ENCODE assay signal across 8 cellular contexts in genomic region chr1:37860346-37860666, GRCh38. TPM values are rescaled to one million over a fixed set of nuclear protein-coding genes. Genes with fewer than 3 reads are reported as not detected.
DNase-seq lines count a peak whose midpoint lies in the region; ATAC-seq, FAIRE-seq and TF ChIP-seq lines count a peak whose summit lies in the region.

No MANE protein-coding gene starts in this region.

- H3K9me3 ChIP-seq in IMR-90 (ENCODE audit: control insufficient read depth, insufficient read depth, low read length), result no peaks in the 10 kb centered on the region
- no peaks in the 10 kb centered on the region for H3K9me3 ChIP-seq in mucosa of rectum (ENCODE audit: control insufficient read depth in 2 of 2, low read length in 2 of 2)

- peak overlapping the region; percentile 93 for H2AK9ac ChIP-seq in IMR-90 (replicated peaks; ENCODE audit: low read depth, low read length, poor library complexity)

- H3K79me1 ChIP-seq in IMR-90 (ENCODE audit: low read depth in 1 of 2, low read length in 2 of 2), result peaks cover 11 to 29% of the 10 kb centered on the region in 2 experiments

- H3K4me1 ChIP-seq in IMR-90 (ENCODE audit: control insufficient read depth, insufficient read depth, low read length), result peaks cover 2% of the 10 kb centered on the region; the same call in 1 of the 2 replicates
- H3K4me1 ChIP-seq in mucosa of rectum (ENCODE audit: control insufficient read depth in 2 of 2, insufficient read depth in 2 of 2, low read length in 2 of 2), result peaks cover 8 to 25% of the 10 kb centered on the region in 2 donors

- H2BK5ac ChIP-seq in IMR-90 (ENCODE audit: low read depth, low read length, poor library complexity, severe bottlenecking), result no peak overlapping the region

- TF ChIP-seq CTCF in 22Rv1 (IDR thresholded peaks at IDR 0.05) (peak; percentile 74), IMR-90 (conservative IDR thresholded peaks at IDR 0.05; ENCODE audit: low read depth, low read length) (no peak), cardiac fibroblast (IDR thresholded peaks at IDR 0.05; ENCODE audit: low read depth, low read length) (no peak)

- H2AK5ac ChIP-seq in IMR-90 (ENCODE audit: low read depth, low read length), result peak overlapping the region; percentile 75

- H4K91ac ChIP-seq in IMR-90 (ENCODE audit: insufficient read depth, low read depth, low read length), result no peak overlapping the region

- no TSS peak for BruUV-seq in IMR-90 (replicated peaks; lab: Mats Ljungman, UMichigan)

- peaks cover 1% of the 10 kb centered on the region for H3K9me1 ChIP-seq in IMR-90 (ENCODE audit: insufficient read depth, low read length)

- peak overlapping the region; percentile 77 for H3K4me2 ChIP-seq in IMR-90 (ENCODE audit: low read depth, low read length)

- no peak overlapping the region for H3K23ac ChIP-seq in IMR-90 (ENCODE audit: low read depth, low read length)

- peak overlapping the region; percentile 87 for H3K14ac ChIP-seq in IMR-90 (replicated peaks; ENCODE audit: low read depth, low read length)

- POLR2A ChIA-PET in IMR-90 (lab: Charles Lee; ENCODE audit: unreplicated experiment), result no interaction called here

- ATAC-seq in IMR-90 (ENCODE audit: low read depth), result no peak
- ATAC-seq in HG03432 (IDR thresholded peaks at IDR 0.05; ENCODE audit: unreplicated experiment), result no peak

- H3K27me3 ChIP-seq in IMR-90 (ENCODE audit: control insufficient read depth, insufficient read depth, low read length), result no peaks in the 10 kb centered on the region
- H3K27me3 ChIP-seq in mucosa of rectum (ENCODE audit: control insufficient read depth in 2 of 2, insufficient read depth in 2 of 2, low read length in 2 of 2), result no peaks in the 10 kb centered on the region

- H3K36me3 ChIP-seq in IMR-90 (ENCODE audit: control insufficient read depth, insufficient read depth, low read length) (peaks cover 24% of the 10 kb centered on the region), mucosa of rectum (ENCODE audit: control insufficient read depth in 2 of 2, insufficient read depth in 2 of 2, low read length in 2 of 2) (peaks cover 16 to 23% of the 10 kb centered on the region in 2 donors)

- H3K4me3 ChIP-seq in IMR-90 (ENCODE audit: insufficient read depth, low read depth, low read length) (peak overlapping the region; percentile 94), cardiac fibroblast (replicated peaks in 1 of 2; ENCODE audit: low read depth in 2 of 2, low read length in 2 of 2) (peak overlapping the region; percentile 89 to 93), mucosa of rectum (ENCODE audit: low read length in 2 of 2) (peak overlapping the region; percentile 98 to 100)

- H3K18ac ChIP-seq in IMR-90 (ENCODE audit: low read depth, low read length), result no peak overlapping the region

- no peak overlapping the region for H2BK15ac ChIP-seq in IMR-90 (ENCODE audit: low read depth, low read length)

- H3K4ac ChIP-seq in IMR-90 (ENCODE audit: low read depth, low read length), result 0 out of 2 replicates have a peak overlapping the region, but pooled peaks have one; percentile 46

- no peak overlapping the region for H3K56ac ChIP-seq in IMR-90 (ENCODE audit: extremely low read depth, insufficient read depth, low read length)

- peak overlapping the region; percentile 91 for H3K27ac ChIP-seq in 22Rv1
- H3K27ac ChIP-seq in IMR-90 (ENCODE audit: insufficient read depth, low read length), result peak overlapping the region; percentile 19; the same call in 1 of the 2 replicates
- H3K27ac ChIP-seq in mucosa of rectum (ENCODE audit: low read depth in 2 of 2, low read length in 2 of 2), result peak overlapping the region; percentile 91 to 92

- H4K8ac ChIP-seq in IMR-90 (ENCODE audit: low read depth in 2 of 2, low read length in 2 of 2), result peak overlapping the region; percentile 5 to 78; a peak in 1 of 4 replicates

- TF ChIP-seq POLR2A in IMR-90 (IDR thresholded peaks at IDR 0.05; ENCODE audit: low read depth, low read length) (no peak), erythroblast (IDR thresholded peaks at IDR 0.05; ENCODE audit: low read length) (no peak)

- TF ChIP-seq RAD21 in IMR-90 (IDR thresholded peaks at IDR 0.05; ENCODE audit: low read length), result no peak

- CTCF ChIA-PET in IMR-90 (lab: Yijun Ruan, JAX), result interaction anchor here (1.3 to 1.7 kb wide), 3 partner anchors 13 to 21 kb away, joined by 3 to 4 read pairs (median 4); no protein-coding TSS in a partner anchor

- H2BK20ac ChIP-seq in IMR-90 (ENCODE audit: low read depth, low read length), result no peak overlapping the region

- intact Hi-C loops in IMR-90 (cut with micrococcal nuclease), result loop anchor here (1.0 to 5.0 kb wide), 2 partner anchors 52 to 1343 kb away; partner anchors contain the start of gene YRDC

- H4K20me1 ChIP-seq in IMR-90 (ENCODE audit: insufficient read depth, low read length), result no peaks in the 10 kb centered on the region; the same call in 1 of the 2 replicates

- WGBS in IMR-90 (ENCODE audit: extremely low coverage in 2 of 2, insufficient read length in 1 of 2), 2 experiments, result no CpG with 5 or more reads among the region's 5 CpGs

- in situ Hi-C loops in IMR-90 (cut with MboI; ENCODE audit: low sequenced_read_pairs), result no loop called here

- no peak overlapping the region for H4K5ac ChIP-seq in IMR-90 (ENCODE audit: low read depth, low read length)

- H3K9ac ChIP-seq in IMR-90 (ENCODE audit: low read depth, low read length), result peak overlapping the region; percentile 44; the same call in 1 of the 2 replicates
- H3K9ac ChIP-seq in mucosa of rectum (ENCODE audit: low read depth in 1 of 2, low read length in 2 of 2), result peak overlapping the region in 1 of 2 donors; percentile 88

- FAIRE-seq in GM19239 (lab: Jason Lieb, UNC), result no peak

- DNase-seq in IMR-90 (no peak), cardiac fibroblast (ENCODE audit: low read depth in 2 of 2) (no peak), GM19239 (ENCODE audit: insufficient read length, low spot score) (no peak), SKM-1 (lab: John Stamatoyannopoulos, UW; ENCODE audit: unreplicated experiment) (no peak), erythroblast (lab: John Stamatoyannopoulos, UW) (no peak)

- peak overlapping the region; percentile 95 for H2AFZ ChIP-seq in IMR-90 (replicated peaks; ENCODE audit: low read length, poor library complexity)

- H2BK120ac ChIP-seq in IMR-90 (ENCODE audit: low read depth, low read length), result no peak overlapping the region

- dilution Hi-C loops in IMR-90 (cut with HindIII; ENCODE audit: low sequenced_read_pairs, unreplicated experiment), result no loop called here

TF ChIP-seq in IMR-90, 13 proteins besides CTCF, POLR2A, EP300 and RAD21:
- no peak for TF ChIP-seq MAZ (IDR thresholded peaks at IDR 0.05; ENCODE audit: borderline replicate concordance, low read depth, low read length)
- TF ChIP-seq SMC3 (IDR thresholded peaks at IDR 0.05; ENCODE audit: low read depth, low read length), result no peak
- no peak for TF ChIP-seq NFE2L2 (IDR thresholded peaks at IDR 0.05; ENCODE audit: low read depth, low read length)
- TF ChIP-seq MXI1 (IDR thresholded peaks at IDR 0.05; ENCODE audit: borderline replicate concordance, low read depth, low read length), result no peak
- no peak for TF ChIP-seq BHLHE40 (IDR thresholded peaks at IDR 0.05; ENCODE audit: low read depth, low read length)
TF ChIP-seq in IMR-90: peak in this region for 0.

RNA-seq across cellular contexts. Expression of gene MTF1, which starts 0.9 kb away (rescaled TPM):
- total RNA-seq in IMR-90 (2012; rRNA removed), result 2.2 and 2.3 TPM in 2 replicates
- polyA plus RNA-seq in IMR-90 (2012; rRNA removed), result 4.7 and 5.0 TPM in 2 replicates
- 1.5 and 1.9 TPM in 2 replicates for polyA plus RNA-seq in IMR-90 (2012; cell fraction: cytosol; rRNA removed)
- polyA plus RNA-seq in IMR-90 (2012; cell fraction: nucleus; rRNA removed; ENCODE audit: low replicate concordance), result 2.6 and 5.8 TPM in 2 replicates

RNA-seq across cellular contexts. Expression of gene YRDC, which starts 52.3 kb away (rescaled TPM):
- total RNA-seq in IMR-90 (2012; rRNA removed), result 19.2 and 21.7 TPM in 2 replicates
- 21.0 and 25.0 TPM in 2 replicates for polyA plus RNA-seq in IMR-90 (2012; rRNA removed)
- polyA plus RNA-seq in IMR-90 (2012; cell fraction: cytosol; rRNA removed), result 15.7 and 17.5 TPM in 2 replicates
- polyA plus RNA-seq in IMR-90 (2012; cell fraction: nucleus; rRNA removed; ENCODE audit: low replicate concordance), result 11.2 and 13.2 TPM in 2 replicates

RNA-seq across cellular contexts. Expression of gene C1orf122, which starts 52.7 kb away (rescaled TPM):
- 2.0 and 2.2 TPM in 2 replicates for total RNA-seq in IMR-90 (2012; rRNA removed)
- 13.6 and 27.6 TPM in 2 replicates for polyA plus RNA-seq in IMR-90 (2012; rRNA removed)
- polyA plus RNA-seq in IMR-90 (2012; cell fraction: cytosol; rRNA removed), result 62.5 and 64.7 TPM in 2 replicates
- polyA plus RNA-seq in IMR-90 (2012; cell fraction: nucleus; rRNA removed; ENCODE audit: low replicate concordance), result 32.7 and 41.9 TPM in 2 replicates

Comparison
In these comparisons a context has a peak if more than half of its experiments do, and no peak if none do; other contexts are left out.
1. H3K27ac ChIP-seq: peak in every context shown above with its lines; median percentile 92 in mucosa of rectum; 91 in 22Rv1; 19 in IMR-90.